ENCODE assay signal across 23 cellular contexts in genomic region chr10:69496352-69497234, GRCh38. TPM values are rescaled to one million over a fixed set of nuclear protein-coding genes. Genes with fewer than 3 reads are reported as not detected.
DNase-seq lines count a peak whose midpoint lies in the region; ATAC-seq and TF ChIP-seq lines count a peak whose summit lies in the region.
"Had no signal": no experiment of that assay in that cellular context is flagged by ENCODE, and none has a peak within 500 bp of the region (broad histone marks: within the 10 kb centered on the region; RNA-seq: fewer than 3 reads in every experiment).

No MANE protein-coding gene starts in this region.

- H3K36me3 ChIP-seq in left ventricle myocardium inferior (no peaks in the 10 kb centered on the region), gastrocnemius medialis (no peaks in the 10 kb centered on the region), aorta (ENCODE audit: control insufficient read depth in 1 of 2, insufficient read depth in 2 of 2, low read length in 1 of 2) (no peaks in the 10 kb centered on the region)
- H3K36me3 ChIP-seq: BLaER1 had no signal

- ATAC-seq in gastrocnemius medialis = peak; percentile 83 to 91
- ATAC-seq in aorta (ENCODE audit: low FRiP score) = peak; percentile 24
- ATAC-seq: foreskin keratinocyte, HCT116, T-cell had no signal

- peak; percentile 75 for DNase-seq in cardiac septum (ENCODE audit: low spot score)
- DNase-seq in left ventricle myocardium inferior = no peak
- peak; percentile 36 for DNase-seq in islet precursor cell
- peak; percentile 88 to 95 for DNase-seq in gastrocnemius medialis
- peak; percentile 59 to 70 for DNase-seq in aorta
- no peak for DNase-seq in SIG-M5 (lab: John Stamatoyannopoulos, UW)
- no peak for DNase-seq in NOMO-1 treated with dmso at 0.1 percent for 144 hours (lab: John Stamatoyannopoulos, UW; ENCODE audit: unreplicated experiment)
- DNase-seq in activated CD4-positive, alpha-beta memory T cell treated with anti-CD3 and anti-CD28 coated beads for 36 hours = no peak
- DNase-seq: activated CD4-positive, alpha-beta T cell treated with anti-CD3 and anti-CD28 coated beads for 4 hours; EL; foreskin keratinocyte; kidney glomerular epithelial cell; NCI-H1436 treated with DMSO at 0.1 percent for 48 hours; NCI-H2171; NCI-H526 treated with DMSO at 0.1 percent for 48 hours; SHP77 treated with DMSO at 0.1 percent for 48 hours; stimulated activated CD4-positive, alpha-beta T cell treated with anti-CD3 and anti-CD28 coated beads, Interleukin-4, amount 100 ng/mL, for 4 hours had no signal

- no peak overlapping the region for H3K27ac ChIP-seq in left ventricle myocardium inferior (replicated peaks)
- peak overlapping the region; percentile 82 to 91 (median 84) for H3K27ac ChIP-seq in gastrocnemius medialis
- H3K27ac ChIP-seq in aorta (ENCODE audit: low read depth in 1 of 2, low read length in 2 of 2) = no peak overlapping the region
- H3K27ac ChIP-seq: BLaER1, epithelial cell of prostate, foreskin keratinocyte had no signal

- intact Hi-C loops in cardiac septum (cut with DNase I) (no loop called here), left ventricle myocardium inferior (cut with micrococcal nuclease) (no loop called here), gastrocnemius medialis (cut with DNase I; ENCODE audit: low total_unique reads) (loop anchor here (2.0 kb wide), 2 partner anchors 46 to 58 kb away; partner anchors contain the start of gene TSPAN15), aorta (cut with DNase I) (loop anchor here in 1 of 2 donors (5.0 kb wide), 1 partner anchor 44 kb away; the partner anchor contains the start of gene TSPAN15)
- intact Hi-C loops in activated CD4-positive, alpha-beta memory T cell treated with anti-CD3 and anti-CD28 coated beads for 36 hours (cut with micrococcal nuclease) = no loop called here

- H3K27me3 ChIP-seq in left ventricle myocardium inferior (ENCODE audit: low read depth) (no peaks in the 10 kb centered on the region), gastrocnemius medialis (no peaks in the 10 kb centered on the region), aorta (ENCODE audit: control insufficient read depth in 1 of 2, insufficient read depth in 2 of 2, low read length in 1 of 2) (no peaks in the 10 kb centered on the region)
- H3K27me3 ChIP-seq: BLaER1, foreskin keratinocyte had no signal

- H3K9me3 ChIP-seq in left ventricle myocardium inferior (replicated peaks) = no peaks in the 10 kb centered on the region
- H3K9me3 ChIP-seq in gastrocnemius medialis = no peaks in the 10 kb centered on the region
- no peaks in the 10 kb centered on the region for H3K9me3 ChIP-seq in aorta (ENCODE audit: control insufficient read depth, low read length)
- H3K9me3 ChIP-seq: BLaER1 had no signal

- H3K4me3 ChIP-seq in left ventricle myocardium inferior = no peak overlapping the region
- H3K4me3 ChIP-seq in gastrocnemius medialis = no peak overlapping the region
- no peak overlapping the region for H3K4me3 ChIP-seq in aorta (ENCODE audit: low read length in 2 of 2)
- H3K4me3 ChIP-seq: BLaER1 had no signal

- POLR2A ChIA-PET in activated CD4-positive, alpha-beta memory T cell treated with anti-CD3 and anti-CD28 coated beads for 36 hours (lab: Charles Lee) = no interaction called here

- no peak overlapping the region for H3K4me3 Mint-ChIP-seq in activated CD4-positive, alpha-beta memory T cell treated with anti-CD3 and anti-CD28 coated beads for 36 hours
- H3K4me3 Mint-ChIP-seq: neural crest cell, T-cell had no signal

- H3K9me3 Mint-ChIP-seq in activated CD4-positive, alpha-beta memory T cell treated with anti-CD3 and anti-CD28 coated beads for 36 hours = no peaks in the 10 kb centered on the region
- H3K9me3 Mint-ChIP-seq: activated T-helper 2 cell treated with anti-CD3 and anti-CD28 coated beads, Interferon-gamma antibody, Interleukin-2, Interleukin-4, amounts not matched to agents 10 μg/mL and 5 μg/mL and 100 μg/mL, durations not matched to agents 14 hours and 24 hours and 36 hours; neural crest cell; T-cell had no signal

- H3K4me1 ChIP-seq in left ventricle myocardium inferior (peaks cover 15% of the 10 kb centered on the region), gastrocnemius medialis (peaks cover 53 to 63% of the 10 kb centered on the region in 2 donors), aorta (ENCODE audit: control insufficient read depth in 1 of 2, insufficient read depth in 2 of 2, low read length in 2 of 2) (no peaks in the 10 kb centered on the region)
- H3K4me1 ChIP-seq: foreskin keratinocyte had no signal

- 21 to 29% methylated on average over 6 of the region's 6 CpGs for WGBS in aorta, 2 donors

- CTCF ChIA-PET in activated CD4-positive, alpha-beta memory T cell treated with anti-CD3 and anti-CD28 coated beads for 36 hours (lab: Charles Lee) = interaction anchor here (0.9 to 3.9 kb wide), 4 partner anchors 11 to 88 kb away, joined by 3 to 11 read pairs (median 5); partner anchors contain the start of gene TSPAN15

- H3K27ac Mint-ChIP-seq in activated CD4-positive, alpha-beta memory T cell treated with anti-CD3 and anti-CD28 coated beads for 36 hours = no peak overlapping the region
- H3K27ac Mint-ChIP-seq: activated T-helper 2 cell treated with anti-CD3 and anti-CD28 coated beads, Interferon-gamma antibody, Interleukin-2, Interleukin-4, amounts not matched to agents 10 μg/mL and 5 μg/mL and 100 μg/mL, durations not matched to agents 14 hours and 24 hours and 36 hours; T-cell had no signal

- peaks cover 10% of the 10 kb centered on the region for H3K4me1 Mint-ChIP-seq in activated CD4-positive, alpha-beta memory T cell treated with anti-CD3 and anti-CD28 coated beads for 36 hours (ENCODE audit: low read depth)

- H3K36me3 Mint-ChIP-seq in activated CD4-positive, alpha-beta memory T cell treated with anti-CD3 and anti-CD28 coated beads for 36 hours = no peaks in the 10 kb centered on the region
- H3K36me3 Mint-ChIP-seq: T-cell had no signal

- no peaks in the 10 kb centered on the region for H3K27me3 Mint-ChIP-seq in activated CD4-positive, alpha-beta memory T cell treated with anti-CD3 and anti-CD28 coated beads for 36 hours
- H3K27me3 Mint-ChIP-seq: T-cell had no signal

- in situ Hi-C loops in gastrocnemius medialis (cut with MboI; ENCODE audit: low sequenced_read_pairs in 4 of 4) = no loop called here

- TF ChIP-seq CTCF in left ventricle myocardium inferior (IDR thresholded peaks at IDR 0.05; ENCODE audit: borderline replicate concordance) (no peak), gastrocnemius medialis (IDR thresholded peaks at IDR 0.05 in 4 of 5, conservative IDR thresholded peaks at IDR 0.05 in 1 of 5) (no peak)

- TF ChIP-seq POLR2A in gastrocnemius medialis (IDR thresholded peaks at IDR 0.05) = no peak

RNA-seq across cellular contexts. Expression of gene TSPAN15, which starts 45.3 kb away (rescaled TPM):
- total RNA-seq in cardiac septum (6.9 TPM), left ventricle myocardium inferior (6.8 TPM), gastrocnemius medialis (10 to 100 TPM in 2 of 4 donors, 1 to 10 TPM in 2; 7.9 to 21.0 (median 11.8) TPM), aorta (10 to 100 TPM; 12.8 to 16.8 TPM)
- polyA plus RNA-seq in aorta = 10 to 100 TPM in 1 of 2 donors, 1 to 10 TPM in 1; 1.8 to 10.3 TPM
- total RNA-seq in activated CD4-positive, alpha-beta memory T cell treated with anti-CD3 and anti-CD28 coated beads for 36 hours = 1 to 10 TPM; 2.5 to 3.1 TPM

Comparison
In these comparisons a context has a peak if more than half of its experiments do, and no peak if none do; other contexts are left out.
1. DNase-seq: peak in cardiac septum (single experiment), islet precursor cell (single experiment), gastrocnemius medialis (2 of 2) and aorta (2 of 2); none in left ventricle myocardium inferior (single experiment), SIG-M5 (single experiment), NOMO-1 treated with dmso at 0.1 percent for 144 hours (single experiment) and activated CD4-positive, alpha-beta memory T cell treated with anti-CD3 and anti-CD28 coated beads for 36 hours (single experiment).
2. H3K27ac ChIP-seq: peak in gastrocnemius medialis (4 of 4); none in left ventricle myocardium inferior (single experiment) and aorta (0 of 2).